Comparison of ENCODE assay signal across 2 cellular contexts in the genomic region with DNA sequence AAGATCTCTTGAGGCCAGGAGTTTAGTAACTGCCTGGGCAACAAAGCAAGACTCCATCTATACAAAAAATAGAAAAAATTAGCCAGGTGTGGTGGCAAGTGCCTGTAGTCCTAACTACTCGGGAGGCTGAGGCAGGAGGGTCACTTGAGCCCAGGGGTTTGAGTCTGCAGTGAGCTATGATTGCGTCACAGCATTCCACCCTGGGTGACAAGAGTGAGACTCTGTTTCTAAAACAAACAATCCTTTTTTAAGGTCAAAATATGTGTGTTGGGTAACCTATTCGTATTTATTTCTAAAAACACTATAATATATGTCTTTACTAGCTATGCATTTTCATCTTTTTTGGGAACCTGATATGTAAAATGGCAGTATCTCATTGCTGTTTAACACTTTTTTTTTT.
TF ChIP-seq lines count a peak whose summit lies in the region.

No MANE protein-coding gene starts in this region.

TF ChIP-seq in IMR-90, 13 proteins besides CTCF, POLR2A, EP300 and RAD21:
- TF ChIP-seq, protein P1, sequence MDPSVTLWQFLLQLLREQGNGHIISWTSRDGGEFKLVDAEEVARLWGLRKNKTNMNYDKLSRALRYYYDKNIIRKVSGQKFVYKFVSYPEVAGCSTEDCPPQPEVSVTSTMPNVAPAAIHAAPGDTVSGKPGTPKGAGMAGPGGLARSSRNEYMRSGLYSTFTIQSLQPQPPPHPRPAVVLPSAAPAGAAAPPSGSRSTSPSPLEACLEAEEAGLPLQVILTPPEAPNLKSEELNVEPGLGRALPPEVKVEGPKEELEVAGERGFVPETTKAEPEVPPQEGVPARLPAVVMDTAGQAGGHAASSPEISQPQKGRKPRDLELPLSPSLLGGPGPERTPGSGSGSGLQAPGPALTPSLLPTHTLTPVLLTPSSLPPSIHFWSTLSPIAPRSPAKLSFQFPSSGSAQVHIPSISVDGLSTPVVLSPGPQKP (IDR thresholded peaks at IDR 0.05; ENCODE audit: borderline replicate concordance, low read depth, low read length) = no peak
- TF ChIP-seq BHLHE40 (IDR thresholded peaks at IDR 0.05; ENCODE audit: low read depth, low read length) = no peak
- TF ChIP-seq CEBPB (IDR thresholded peaks at IDR 0.05; ENCODE audit: low read depth, low read length) = peak; percentile 61

TF ChIP-seq in HepG2, 621 proteins besides CTCF, POLR2A, EP300 and RAD21 (continues in another document):
- TF ChIP-seq ZNF770 (CRISPR knock-in tag; IDR thresholded peaks at IDR 0.05) = peak; percentile 96
- TF ChIP-seq ATAD3A (CRISPR knock-in tag; IDR thresholded peaks at IDR 0.05) = no peak
- TF ChIP-seq POLR2G (IDR thresholded peaks at IDR 0.05; ENCODE audit: low read depth, low read length) = no peak
- no peak for TF ChIP-seq IKZF1 (IDR thresholded peaks at IDR 0.05)
- TF ChIP-seq, protein P2, sequence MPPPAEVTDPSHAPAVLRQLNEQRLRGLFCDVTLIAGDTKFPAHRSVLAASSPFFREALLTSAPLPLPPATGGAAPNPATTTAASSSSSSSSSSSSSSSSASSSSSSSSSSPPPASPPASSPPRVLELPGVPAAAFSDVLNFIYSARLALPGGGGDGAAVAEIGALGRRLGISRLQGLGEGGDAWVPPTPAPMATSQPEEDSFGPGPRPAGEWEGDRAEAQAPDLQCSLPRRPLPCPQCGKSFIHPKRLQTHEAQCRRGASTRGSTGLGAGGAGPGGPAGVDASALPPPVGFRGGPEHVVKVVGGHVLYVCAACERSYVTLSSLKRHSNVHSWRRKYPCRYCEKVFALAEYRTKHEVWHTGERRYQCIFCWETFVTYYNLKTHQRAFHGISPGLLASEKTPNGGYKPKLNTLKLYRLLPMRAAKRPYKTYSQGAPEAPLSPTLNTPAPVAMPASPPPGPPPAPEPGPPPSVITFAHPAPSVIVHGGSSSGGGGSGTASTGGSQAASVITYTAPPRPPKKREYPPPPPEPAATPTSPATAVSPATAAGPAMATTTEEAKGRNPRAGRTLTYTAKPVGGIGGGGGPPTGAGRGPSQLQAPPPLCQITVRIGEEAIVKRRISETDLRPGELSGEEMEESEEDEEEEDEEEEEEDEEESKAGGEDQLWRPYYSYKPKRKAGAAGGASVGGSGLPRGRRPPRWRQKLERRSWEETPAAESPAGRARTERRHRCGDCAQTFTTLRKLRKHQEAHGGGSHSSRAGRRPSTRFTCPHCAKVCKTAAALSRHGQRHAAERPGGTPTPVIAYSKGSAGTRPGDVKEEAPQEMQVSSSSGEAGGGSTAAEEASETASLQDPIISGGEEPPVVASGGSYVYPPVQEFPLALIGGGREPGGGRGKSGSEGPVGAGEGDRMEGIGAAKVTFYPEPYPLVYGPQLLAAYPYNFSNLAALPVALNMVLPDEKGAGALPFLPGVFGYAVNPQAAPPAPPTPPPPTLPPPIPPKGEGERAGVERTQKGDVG (CRISPR knock-in tag; IDR thresholded peaks at IDR 0.05; ENCODE audit: borderline replicate concordance) = no peak
- no peak for TF ChIP-seq REPIN1 (CRISPR knock-in tag; IDR thresholded peaks at IDR 0.05; ENCODE audit: borderline replicate concordance, low read depth)
- TF ChIP-seq ZNF782 (CRISPR knock-in tag; IDR thresholded peaks at IDR 0.05; ENCODE audit: borderline replicate concordance) = no peak
- TF ChIP-seq POGZ (CRISPR knock-in tag; IDR thresholded peaks at IDR 0.05) = 0 out of 2 replicates have a peak, but pooled peaks have one; percentile 36
- TF ChIP-seq DR1 (CRISPR knock-in tag; IDR thresholded peaks at IDR 0.05) = no peak
- no peak for TF ChIP-seq ZNF225 (CRISPR knock-in tag; IDR thresholded peaks at IDR 0.05)
- TF ChIP-seq BRD4 (CRISPR knock-in tag; IDR thresholded peaks at IDR 0.05) = no peak
- TF ChIP-seq FOXA1 (IDR thresholded peaks at IDR 0.05) = no peak
- no peak for TF ChIP-seq FOXA1 (CRISPR knock-in tag; IDR thresholded peaks at IDR 0.05)
- no peak for TF ChIP-seq ASH2L (IDR thresholded peaks at IDR 0.05; ENCODE audit: insufficient read length, low read depth, low read length)
- peak; percentile 86 for TF ChIP-seq CEBPB (IDR thresholded peaks at IDR 0.05; ENCODE audit: borderline replicate concordance, low read depth, low read length)
- TF ChIP-seq ZNF296 (CRISPR knock-in tag; conservative IDR thresholded peaks at IDR 0.05) = no peak
- no peak for TF ChIP-seq ZFP62 (CRISPR knock-in tag; IDR thresholded peaks at IDR 0.05)
- 0 out of 2 replicates have a peak, but pooled peaks have one; percentile 22 for TF ChIP-seq FOSL2 (CRISPR knock-in tag; IDR thresholded peaks at IDR 0.05)
- no peak for TF ChIP-seq ELF1 (CRISPR knock-in tag; IDR thresholded peaks at IDR 0.05)
- TF ChIP-seq ZNF839 (CRISPR knock-in tag; IDR thresholded peaks at IDR 0.05; ENCODE audit: borderline replicate concordance) = no peak
- no peak for TF ChIP-seq MAZ (IDR thresholded peaks at IDR 0.05; ENCODE audit: borderline replicate concordance, low read depth, low read length)
- no peak for TF ChIP-seq MAZ (CRISPR knock-in tag; IDR thresholded peaks at IDR 0.05; ENCODE audit: low read depth)
- 0 out of 2 replicates have a peak, but pooled peaks have one; percentile 15 for TF ChIP-seq HOXA3 (CRISPR knock-in tag; IDR thresholded peaks at IDR 0.05)
- TF ChIP-seq HDAC1 (CRISPR knock-in tag; IDR thresholded peaks at IDR 0.05) = no peak
- TF ChIP-seq HOXA7 (CRISPR knock-in tag; IDR thresholded peaks at IDR 0.05) = no peak
- 0 out of 2 replicates have a peak, but pooled peaks have one; percentile 19 for TF ChIP-seq ARID5B (CRISPR knock-in tag; IDR thresholded peaks at IDR 0.05)
- TF ChIP-seq HMGXB4 (CRISPR knock-in tag; IDR thresholded peaks at IDR 0.05; ENCODE audit: borderline replicate concordance in 1 of 2, low read depth in 1 of 2) = no peak
- no peak for TF ChIP-seq NPAS2 (CRISPR knock-in tag; IDR thresholded peaks at IDR 0.05; ENCODE audit: borderline replicate concordance)
- TF ChIP-seq, protein P3, sequence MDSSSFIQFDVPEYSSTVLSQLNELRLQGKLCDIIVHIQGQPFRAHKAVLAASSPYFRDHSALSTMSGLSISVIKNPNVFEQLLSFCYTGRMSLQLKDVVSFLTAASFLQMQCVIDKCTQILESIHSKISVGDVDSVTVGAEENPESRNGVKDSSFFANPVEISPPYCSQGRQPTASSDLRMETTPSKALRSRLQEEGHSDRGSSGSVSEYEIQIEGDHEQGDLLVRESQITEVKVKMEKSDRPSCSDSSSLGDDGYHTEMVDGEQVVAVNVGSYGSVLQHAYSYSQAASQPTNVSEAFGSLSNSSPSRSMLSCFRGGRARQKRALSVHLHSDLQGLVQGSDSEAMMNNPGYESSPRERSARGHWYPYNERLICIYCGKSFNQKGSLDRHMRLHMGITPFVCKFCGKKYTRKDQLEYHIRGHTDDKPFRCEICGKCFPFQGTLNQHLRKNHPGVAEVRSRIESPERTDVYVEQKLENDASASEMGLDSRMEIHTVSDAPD (CRISPR knock-in tag; IDR thresholded peaks at IDR 0.05) = no peak
- no peak for TF ChIP-seq PRDM10 (CRISPR knock-in tag; IDR thresholded peaks at IDR 0.05; ENCODE audit: low read depth)
- no peak for TF ChIP-seq HNRNPK (IDR thresholded peaks at IDR 0.05; ENCODE audit: low read depth, low read length, poor library complexity, severe bottlenecking)
- TF ChIP-seq ZNF589 (CRISPR knock-in tag; conservative IDR thresholded peaks at IDR 0.05) = no peak
- TF ChIP-seq KDM1A (CRISPR knock-in tag; IDR thresholded peaks at IDR 0.05) = no peak
- TF ChIP-seq ZNF468 (CRISPR knock-in tag; IDR thresholded peaks at IDR 0.05) = no peak
